21 cellular contexts compared by ENCODE assay signal in genomic region chr3:148748323-148748722, GRCh38. TPM values are rescaled to one million over a fixed set of nuclear protein-coding genes. Genes with fewer than 3 reads are reported as not detected.
"Had no signal": no experiment of that assay in that cellular context is flagged by ENCODE, and none has a peak within 500 bp of the region (broad histone marks: within the 10 kb centered on the region; RNA-seq: fewer than 3 reads in every experiment).

No MANE protein-coding gene starts in this region.

- H3K9me3 ChIP-seq: body of pancreas, lower lobe of right lung, psoas muscle, suprapubic skin, upper lobe of left lung had no signal

- ATAC-seq: body of pancreas, lower lobe of right lung, psoas muscle, sciatic nerve, T-cell had no signal

- H3K36me3 ChIP-seq: lower lobe of right lung, suprapubic skin, upper lobe of left lung had no signal

- H3K4me1 ChIP-seq: body of pancreas, lower lobe of right lung, psoas muscle, suprapubic skin, upper lobe of left lung had no signal

- H3K4me3 ChIP-seq: body of pancreas, hepatocyte, lower lobe of right lung, psoas muscle, suprapubic skin, upper lobe of left lung had no signal

- DNase-seq: activated CD4-positive, alpha-beta T cell treated with anti-CD3 and anti-CD28 coated beads, Interleukin-2, amount 50 U/mL, for 1 hour; activated CD4-positive, CD25-positive, alpha-beta regulatory T cell; activated T-cell treated with anti-CD3 and anti-CD28 coated beads for 4 hours; amniotic stem cell; body of pancreas; central memory CD4-positive, alpha-beta T cell; cortex of kidney; effector CD8-positive, alpha-beta T cell; lower lobe of right lung; occipital lobe; psoas muscle; stimulated activated CD4-positive, alpha-beta T cell treated with anti-CD3 and anti-CD28 coated beads, Interleukin-2, amount 100 ng/mL, for 24 hours; stimulated activated naive CD4-positive, alpha-beta T cell treated with Interleukin-2 at 50 U/mL for 16 hours; T-cell; upper lobe of left lung had no signal

RNA-seq across cellular contexts. Expression of gene AGTR1, which starts 50.6 kb away (rescaled TPM):
- total RNA-seq: activated CD8-positive, alpha-beta memory T cell treated with anti-CD3 and anti-CD28 coated beads for 36 hours; activated T-helper 2 cell treated with anti-CD3 and anti-CD28 coated beads, Interferon-gamma antibody, Interleukin-2, Interleukin-4, amounts not matched to agents 10 μg/mL and 5 μg/mL and 100 μg/mL, durations not matched to agents 14 hours and 24 hours and 36 hours; natural killer cell treated with Interleukin-12 subunit alpha and Interleukin-12 subunit beta and Interleukin-15 and Interleukin-18, amount 100 ng/mL, for 72 hours; T-cell had no signal
